Comparison of ENCODE assay signal across 14 cellular contexts in genomic region chr10:48579251-48579960, GRCh38. TPM values are rescaled to one million over a fixed set of nuclear protein-coding genes. Genes with fewer than 3 reads are reported as not detected.
DNase-seq lines count a peak whose midpoint lies in the region; ATAC-seq and TF ChIP-seq lines count a peak whose summit lies in the region.
"Had no signal": no experiment of that assay in that cellular context is flagged by ENCODE, and none has a peak within 500 bp of the region (broad histone marks: within the 10 kb centered on the region; RNA-seq: fewer than 3 reads in every experiment).

No MANE protein-coding gene starts in this region.

- DNase-seq in EL (peak; percentile 30), fibroblast of villous mesenchyme (ENCODE audit: low read depth) (peak; percentile 53), non-pigmented ciliary epithelial cell (ENCODE audit: low read depth) (peak; percentile 34), NOMO-1 (lab: John Stamatoyannopoulos, UW; ENCODE audit: unreplicated experiment in 2 of 2) (no peak), GM10248 (ENCODE audit: extremely low spot score) (no peak)
- DNase-seq: activated CD4-positive, alpha-beta T cell treated with anti-CD3 and anti-CD28 coated beads, Interleukin-2, amount 50 U/mL, for 48 hours; activated naive CD4-positive, alpha-beta T cell; CD8-positive, alpha-beta T cell; T-helper 1 cell had no signal

- CTCF ChIA-PET in GM10248 (lab: Yijun Ruan, JAX), result interaction anchor here (0.9 to 1.7 kb wide), 4 partner anchors 10 to 28 kb away, joined by 3 to 5 read pairs (median 3); no protein-coding TSS in a partner anchor

- peak overlapping the region; percentile 12 for H3K4me3 ChIP-seq in fibroblast of villous mesenchyme (ENCODE audit: low read depth, low read length)
- H3K4me3 ChIP-seq: K562, prostate gland had no signal

- ATAC-seq in SK-N-SH treated with all-trans-retinoic acid at 6 μM for 48 hours (peak; percentile 65), GM21737 (IDR thresholded peaks at IDR 0.05; ENCODE audit: unreplicated experiment) (no peak), GM18519 (IDR thresholded peaks at IDR 0.05; ENCODE audit: low FRiP score, unreplicated experiment) (no peak)
- ATAC-seq: CD8-positive, alpha-beta T cell; K562 had no signal

- POLR2A ChIA-PET in GM10248 (lab: Yijun Ruan, JAX), result no interaction called here

- no peak for TF ChIP-seq CTCF in fibroblast of villous mesenchyme (IDR thresholded peaks at IDR 0.05; ENCODE audit: insufficient read depth, low read depth, low read length)
- no peak for TF ChIP-seq CTCF in GM10248 (IDR thresholded peaks at IDR 0.05; ENCODE audit: control extremely low read depth, extremely low read depth, low read depth, missing control alignments)

TF ChIP-seq in SK-N-SH treated with all-trans-retinoic acid at 6 μM for 48 hours, 23 proteins besides CTCF, POLR2A, EP300 and RAD21:
- TF ChIP-seq ISL1 (CRISPR knock-in tag; IDR thresholded peaks at IDR 0.05), result 0 out of 2 replicates have a peak, but pooled peaks have one; percentile 24
- TF ChIP-seq ZFP3 (CRISPR knock-in tag; IDR thresholded peaks at IDR 0.05), result no peak
- peak; percentile 26; the same call in 1 of the 2 replicates for TF ChIP-seq TSHZ2 (CRISPR knock-in tag; IDR thresholded peaks at IDR 0.05)
- peak; percentile 39; the same call in 1 of the 2 replicates for TF ChIP-seq TCF4 (CRISPR knock-in tag; IDR thresholded peaks at IDR 0.05; ENCODE audit: borderline replicate concordance)

RNA-seq across cellular contexts. Expression of gene ARHGAP22, which starts 25.5 kb away (rescaled TPM):
- total RNA-seq in fibroblast of villous mesenchyme, result 22.9 and 31.6 TPM in 2 replicates
- total RNA-seq: CD8-positive, alpha-beta T cell had no signal

Comparison
In these comparisons a context has a peak if more than half of its experiments do, and no peak if none do; other contexts are left out.
1. DNase-seq: peak in EL (single experiment), fibroblast of villous mesenchyme (single experiment) and non-pigmented ciliary epithelial cell (single experiment); none in NOMO-1 (0 of 2) and GM10248 (single experiment).